In the genomic region with DNA sequence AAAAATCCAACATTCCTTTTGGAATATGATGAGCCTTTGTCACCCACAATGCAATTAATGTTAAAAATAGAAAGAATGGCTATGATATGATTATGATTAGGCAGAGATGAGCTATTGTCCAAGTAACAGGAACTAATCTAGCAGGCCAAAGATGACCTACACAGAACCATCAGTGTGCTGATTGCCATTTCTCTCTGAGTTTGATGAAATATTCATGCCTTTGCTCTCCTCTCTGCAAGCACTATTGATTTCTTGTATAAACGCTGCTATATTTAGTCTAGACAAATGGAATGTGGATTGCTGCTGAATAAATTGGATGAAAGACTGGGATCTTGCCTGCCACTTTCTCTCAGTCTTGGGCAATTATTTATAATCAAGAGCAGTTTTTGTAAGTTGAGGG, we compare ENCODE assay signal across 23 cellular contexts.
A peak's percentile ranks its signal among the peaks of the same experiment; 100 is the strongest.
DNase-seq lines count a peak whose midpoint lies in the region; TF ChIP-seq lines count a peak whose summit lies in the region.
"Had no signal": no experiment of that assay in that cellular context is flagged by ENCODE, and none has a peak within 500 bp of the region (broad histone marks: within the 10 kb centered on the region; RNA-seq: fewer than 3 reads in every experiment).

No MANE protein-coding gene starts in this region.

- H3K9ac ChIP-seq in SK-N-MC (ENCODE audit: insufficient read length), result peak overlapping the region; percentile 22

- H3K27me3 Mint-ChIP-seq in glutamatergic neuron (ENCODE audit: unreplicated experiment), result no peaks in the 10 kb centered on the region
- no peaks in the 10 kb centered on the region for H3K27me3 Mint-ChIP-seq in nephron progenitor cell (ENCODE audit: low read depth, poor library complexity)

- peak overlapping the region; percentile 60 for H3K4me3 Mint-ChIP-seq in glutamatergic neuron (ENCODE audit: unreplicated experiment)
- H3K4me3 Mint-ChIP-seq in nephron progenitor cell, result no peak overlapping the region
- H3K4me3 Mint-ChIP-seq: activated T-cell treated with anti-CD3 and anti-CD28 coated beads, Interleukin-2, amount 50 U/mL, for 4 hours; stimulated activated effector memory CD8-positive, alpha-beta T cell treated with anti-CD3 and anti-CD28 coated beads, Interleukin-12 subunit alpha, Interleukin-12 subunit beta, amount 100 ng/mL, for 72 hours; T-helper 1 cell treated with Interleukin-12 subunit alpha and Interleukin-12 subunit beta and Interleukin-4 antibody, amounts not matched to agents 30 μg/mL and 1 μg/mL, for 36 hours had no signal

- peaks cover 6% of the 10 kb centered on the region; the same call in 1 of the 2 replicates for H3K36me3 ChIP-seq in SK-N-MC (ENCODE audit: insufficient read depth, low read length)
- H3K36me3 ChIP-seq: adrenal gland, breast epithelium, esophagus muscularis mucosa, gastroesophageal sphincter, neutrophil had no signal

- H3K27ac Mint-ChIP-seq in glutamatergic neuron (ENCODE audit: unreplicated experiment), result peak overlapping the region; percentile 70
- H3K27ac Mint-ChIP-seq in nephron progenitor cell, result no peak overlapping the region
- H3K27ac Mint-ChIP-seq: stimulated activated effector memory CD8-positive, alpha-beta T cell treated with anti-CD3 and anti-CD28 coated beads, Interleukin-12 subunit alpha, Interleukin-12 subunit beta, amount 100 ng/mL, for 72 hours; T-helper 1 cell treated with Interleukin-12 subunit alpha and Interleukin-12 subunit beta and Interleukin-4 antibody, amounts not matched to agents 30 μg/mL and 1 μg/mL, for 36 hours had no signal

- H3K9me3 Mint-ChIP-seq in glutamatergic neuron (ENCODE audit: unreplicated experiment) (peaks cover 1% of the 10 kb centered on the region), nephron progenitor cell (no peaks in the 10 kb centered on the region)
- H3K9me3 Mint-ChIP-seq: activated T-cell treated with anti-CD3 and anti-CD28 coated beads, Interleukin-2, amount 50 U/mL, for 4 hours; stimulated activated effector memory CD8-positive, alpha-beta T cell treated with anti-CD3 and anti-CD28 coated beads, Interleukin-12 subunit alpha, Interleukin-12 subunit beta, amount 100 ng/mL, for 72 hours; T-helper 1 cell treated with Interleukin-12 subunit alpha and Interleukin-12 subunit beta and Interleukin-4 antibody, amounts not matched to agents 30 μg/mL and 1 μg/mL, for 36 hours had no signal

- H3K4me1 Mint-ChIP-seq in glutamatergic neuron (ENCODE audit: low read depth, unreplicated experiment) (peaks cover 40% of the 10 kb centered on the region), nephron progenitor cell (peaks cover 16% of the 10 kb centered on the region)

- H3K9me3 ChIP-seq in SK-N-MC (ENCODE audit: low read depth, low read length), result no peaks in the 10 kb centered on the region
- H3K9me3 ChIP-seq: adrenal gland, breast epithelium, esophagus muscularis mucosa, gastroesophageal sphincter, neutrophil, SJSA1 had no signal

- TF ChIP-seq CTCF in glutamatergic neuron (IDR thresholded peaks at IDR 0.05; ENCODE audit: partially characterized antibody, unreplicated experiment) (no peak), nephron progenitor cell (IDR thresholded peaks at IDR 0.05) (no peak)

- peak overlapping the region; percentile 82 for H3K27ac ChIP-seq in SK-N-MC
- H3K27ac ChIP-seq: adrenal gland, breast epithelium, esophagus muscularis mucosa, gastroesophageal sphincter, neutrophil, SJSA1 had no signal

- H3K36me3 Mint-ChIP-seq in glutamatergic neuron (ENCODE audit: unreplicated experiment) (no peaks in the 10 kb centered on the region), nephron progenitor cell (ENCODE audit: low read depth) (no peaks in the 10 kb centered on the region)
- H3K36me3 Mint-ChIP-seq: stimulated activated effector memory CD8-positive, alpha-beta T cell treated with anti-CD3 and anti-CD28 coated beads, Interleukin-12 subunit alpha, Interleukin-12 subunit beta, amount 100 ng/mL, for 72 hours had no signal

- peak overlapping the region; percentile 5 for H3K4me3 ChIP-seq in SK-N-MC
- H3K4me3 ChIP-seq: adrenal gland, breast epithelium, coronary artery, esophagus muscularis mucosa, gastroesophageal sphincter, SJSA1 had no signal

- peak; percentile 12 for DNase-seq in EH (ENCODE audit: low read depth)
- DNase-seq in SK-N-MC (ENCODE audit: low read depth, low spot score), result no peak
- no peak for DNase-seq in glutamatergic neuron
- peak; percentile 43 for DNase-seq in retina
- no peak for DNase-seq in ureter (ENCODE audit: low spot score)
- no peak for DNase-seq in nephron progenitor cell
- DNase-seq in cerebellar cortex (ENCODE audit: low spot score), result no peak
- DNase-seq: activated CD4-positive, alpha-beta T cell treated with anti-CD3 and anti-CD28 coated beads for 4 hours; activated naive CD4-positive, alpha-beta T cell; activated T-cell treated with anti-CD3 and anti-CD28 coated beads, Interleukin-2, amount 50 U/mL, for 4 hours; adrenal gland; HCEC 1CT; left ventricle myocardium superior; NCI-H524 treated with DMSO at 0.1 percent for 48 hours; stimulated activated CD4-positive, alpha-beta T cell treated with anti-CD3 and anti-CD28 coated beads, Interleukin-2, amount 100 ng/mL, for 48 hours had no signal

Comparison
In these comparisons a context has a peak if more than half of its experiments do, and no peak if none do; other contexts are left out.
1. DNase-seq: peak in EH (single experiment) and retina (single experiment); none in SK-N-MC (single experiment), glutamatergic neuron (single experiment), ureter (single experiment), nephron progenitor cell (single experiment) and cerebellar cortex (single experiment).